5 cellular contexts compared by ENCODE assay signal in the genomic region with DNA sequence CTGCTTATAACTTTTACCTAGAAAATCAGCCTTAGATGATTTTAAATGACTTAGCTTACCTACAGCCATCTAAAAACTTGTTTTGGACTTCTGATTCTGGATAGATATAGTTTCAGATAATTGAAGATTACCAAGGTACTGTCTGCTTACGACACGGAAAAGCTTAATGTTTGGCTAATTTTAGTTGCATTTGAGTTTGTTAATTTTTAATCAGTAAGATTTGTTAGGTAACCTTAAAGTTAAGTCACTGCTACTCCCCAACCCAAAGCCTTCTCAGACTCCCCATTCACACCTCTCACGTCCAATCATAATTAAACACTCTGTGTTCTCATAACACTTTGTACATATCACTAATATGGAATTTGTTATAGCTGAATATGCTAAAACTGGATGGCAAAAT.
"Had no signal": no experiment of that assay in that cellular context is flagged by ENCODE, and none has a peak within 500 bp of the region (broad histone marks: within the 10 kb centered on the region; RNA-seq: fewer than 3 reads in every experiment).

No MANE protein-coding gene starts in this region.

- H3K9me3 Mint-ChIP-seq: H9, IgD-negative memory B cell had no signal

- H3K36me3 Mint-ChIP-seq: IgD-negative memory B cell had no signal

- DNase-seq: GM23248, H9, HCEC 1CT, KBM-7 had no signal

- H3K4me3 ChIP-seq: GM23248 had no signal

- H2AFZ ChIP-seq: GM23248 had no signal

- H3K27ac ChIP-seq: GM23248 had no signal

- H3K27me3 Mint-ChIP-seq: IgD-negative memory B cell had no signal

- H3K4me3 Mint-ChIP-seq: H9, IgD-negative memory B cell had no signal

- H3K27ac Mint-ChIP-seq: H9, IgD-negative memory B cell had no signal

- H3K4me1 Mint-ChIP-seq: IgD-negative memory B cell had no signal
